14 cellular contexts compared by ENCODE assay signal in the genomic region with DNA sequence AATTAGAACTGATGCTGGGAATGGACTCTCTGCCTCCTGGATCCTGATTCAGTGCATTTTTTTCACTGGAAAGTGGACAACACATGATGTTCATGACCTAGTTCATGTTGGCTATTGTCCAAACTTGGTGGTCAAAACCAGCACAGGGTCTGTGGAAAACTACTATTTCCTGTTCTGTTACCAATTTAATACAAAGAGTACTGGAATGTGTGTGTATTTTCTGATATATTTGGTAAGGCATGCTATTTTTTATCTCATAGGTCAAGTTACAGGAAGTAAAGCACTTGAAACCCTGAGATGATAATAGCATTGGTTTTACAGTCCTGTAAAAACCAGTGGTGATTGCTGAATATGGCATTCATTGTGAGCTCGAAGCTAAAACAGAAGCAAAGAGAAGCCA.
DNase-seq lines count a peak whose midpoint lies in the region; ATAC-seq lines count a peak whose summit lies in the region.
"Had no signal": no experiment of that assay in that cellular context is flagged by ENCODE, and none has a peak within 500 bp of the region (broad histone marks: within the 10 kb centered on the region; RNA-seq: fewer than 3 reads in every experiment).

No MANE protein-coding gene starts in this region.

- no peak for ATAC-seq in GM21515 (IDR thresholded peaks at IDR 0.05; ENCODE audit: unreplicated experiment)
- no peak for ATAC-seq in GM21423 (IDR thresholded peaks at IDR 0.05; ENCODE audit: unreplicated experiment)

- peak; percentile 3 for DNase-seq in NCI-H1105 treated with DMSO at 0.1 percent for 48 hours (lab: John Stamatoyannopoulos, UW)
- no peak for DNase-seq in NCI-H1105 (lab: John Stamatoyannopoulos, UW)
- peak; percentile 3 for DNase-seq in NCI-H2107 (lab: John Stamatoyannopoulos, UW)
- DNase-seq in brain pericyte (ENCODE audit: low read depth, low spot score): peak; percentile 8
- peak; percentile 79 for DNase-seq in pulmonary artery endothelial cell (ENCODE audit: low read depth, low spot score)
- DNase-seq in kidney glomerular epithelial cell (lab: John Stamatoyannopoulos, UW): no peak
- DNase-seq: activated CD4-positive, alpha-beta memory T cell treated with anti-CD3 and anti-CD28 coated beads for 36 hours; activated naive CD4-positive, alpha-beta T cell treated with anti-CD3 and anti-CD28 coated beads, Interleukin-2, amount 50 U/mL, for 16 hours; islet precursor cell; NCI-H82; nucleus accumbens; stimulated activated CD4-positive, alpha-beta T cell treated with anti-CD3 and anti-CD28 coated beads, Interleukin-2, amount 100 ng/mL, for 48 hours had no signal

Comparison
In these comparisons a context has a peak if more than half of its experiments do, and no peak if none do; other contexts are left out.
1. DNase-seq: peak in NCI-H1105 treated with DMSO at 0.1 percent for 48 hours (single experiment), NCI-H2107 (single experiment), brain pericyte (single experiment) and pulmonary artery endothelial cell (single experiment); none in NCI-H1105 (single experiment) and kidney glomerular epithelial cell (single experiment).